ENCODE assay signal across 9 cellular contexts in the genomic region with DNA sequence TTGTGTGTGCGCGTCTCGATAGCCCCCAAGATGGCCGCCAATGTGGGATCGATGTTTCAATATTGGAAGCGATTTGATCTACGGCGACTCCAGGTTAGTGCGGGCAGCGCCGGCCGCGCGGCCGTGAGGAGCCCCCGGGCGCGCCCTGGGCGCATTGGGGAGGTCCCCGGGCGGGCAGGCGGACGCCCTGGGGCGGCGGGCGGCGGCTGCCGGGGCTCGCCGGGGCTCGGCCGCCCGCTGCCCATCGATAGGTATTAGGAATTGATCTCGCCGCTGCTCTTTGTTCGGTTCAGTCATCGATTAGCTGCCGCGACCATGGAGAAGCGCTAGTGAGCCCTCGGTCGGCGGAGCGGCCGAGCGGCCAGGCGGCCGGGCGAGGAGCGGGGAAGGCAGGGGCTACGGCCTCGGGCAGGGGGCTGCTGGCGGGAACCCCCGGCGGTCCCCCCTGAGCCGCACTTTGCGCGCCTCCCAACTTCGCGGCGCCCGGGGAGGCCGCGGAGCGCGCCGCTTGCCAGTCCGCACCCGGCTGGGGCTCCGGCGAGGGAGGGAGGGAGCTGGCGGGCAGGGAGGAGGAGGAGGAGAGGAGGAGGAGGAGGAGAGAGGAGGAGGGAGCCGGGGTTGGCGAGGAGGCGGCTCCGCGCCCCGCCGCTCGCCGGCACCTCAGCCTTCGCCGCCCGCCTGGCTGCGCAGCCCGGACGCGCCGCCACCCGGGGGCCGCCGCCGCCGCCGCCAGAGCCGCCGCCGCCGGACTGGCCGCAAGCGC. TPM values are rescaled to one million over a fixed set of nuclear protein-coding genes. Genes with fewer than 3 reads are reported as not detected.
DNase-seq lines count a peak whose midpoint lies in the region; TF ChIP-seq lines count a peak whose summit lies in the region.
"Had no signal": no experiment of that assay in that cellular context is flagged by ENCODE, and none has a peak within 500 bp of the region (broad histone marks: within the 10 kb centered on the region; RNA-seq: fewer than 3 reads in every experiment).

A gene (plus strand): TSS at position 18 of the 763 bp plus-strand sequence.

- no peaks in the 10 kb centered on the region for H3K9me3 ChIP-seq in endodermal cell (ENCODE audit: control insufficient read depth, low read length)

- H3K36me3 ChIP-seq in endodermal cell (ENCODE audit: control insufficient read depth, insufficient read depth, low read length), result no peaks in the 10 kb centered on the region

- H3K27ac Mint-ChIP-seq in endodermal cell, result peak within 1 kb of the TSS; percentile 58

- H3K9ac ChIP-seq in endodermal cell (ENCODE audit: extremely low read depth, low read length, poor library complexity, severe bottlenecking), result peak within 1 kb of the TSS; percentile 61

- H3K27ac ChIP-seq in endodermal cell (ENCODE audit: low read depth, low read length), result peak within 1 kb of the TSS; percentile 47

- peaks cover 40% of the 10 kb centered on the region for H3K27me3 Mint-ChIP-seq in endodermal cell (ENCODE audit: insufficient read depth)

- peaks cover 4% of the 10 kb centered on the region for H3K4me1 ChIP-seq in endodermal cell (ENCODE audit: control insufficient read depth, insufficient read depth, low read length)

- TF ChIP-seq CTCF in endodermal cell (conservative IDR thresholded peaks at IDR 0.05), result no peak

- H3K4me3 ChIP-seq in endodermal cell (ENCODE audit: low read length), result peak within 1 kb of the TSS; percentile 91

- 0% methylated on average over 11 to 101 of the region's 102 CpGs for WGBS in endodermal cell (ENCODE audit: insufficient coverage in 1 of 2, insufficient read length in 1 of 2), 2 experiments

- peaks cover 5% of the 10 kb centered on the region for H3K27me3 ChIP-seq in endodermal cell (ENCODE audit: control insufficient read depth, insufficient read depth, low read length, poor library complexity, severe bottlenecking)

- H3K36me3 Mint-ChIP-seq in endodermal cell (ENCODE audit: low read depth), result no peaks in the 10 kb centered on the region

- peak within 1 kb of the TSS; percentile 76 for H3K4me3 Mint-ChIP-seq in endodermal cell

- peaks cover 37% of the 10 kb centered on the region for H3K4me1 Mint-ChIP-seq in endodermal cell

- no peaks in the 10 kb centered on the region for H3K9me3 Mint-ChIP-seq in endodermal cell

- DNase-seq in NCI-H1417 (lab: John Stamatoyannopoulos, UW) (peak in 2 of 3 experiments; percentile 66 to 74), NCI-H1417 treated with DMSO at 0.1 percent for 48 hours (lab: John Stamatoyannopoulos, UW) (no peak), RPMI8226 (peak; percentile 26), endodermal cell (peak; percentile 90), retina (peak; percentile 75), SHP77 (lab: John Stamatoyannopoulos, UW) (no peak), NCI-H1436 (lab: John Stamatoyannopoulos, UW) (no peak), AG08396 (ENCODE audit: low spot score) (no peak)

RNA-seq across cellular contexts. Expression of the gene that starts here (rescaled TPM):
- 10 to 100 TPM in 1 of 2 donors, 1 to 10 TPM in 1; 9.7 to 12.3 TPM for total RNA-seq in endodermal cell
- 6.2 TPM for polyA plus RNA-seq in endodermal cell (2013, experiment 1 of 2)
- polyA plus RNA-seq in endodermal cell (2013, experiment 2 of 2), result 5.9 TPM
- polyA plus RNA-seq: AG04450 had no signal

Comparison
In these comparisons a context has a peak if more than half of its experiments do, and no peak if none do; other contexts are left out.
1. DNase-seq: peak in NCI-H1417 (2 of 3), RPMI8226 (single experiment), endodermal cell (single experiment) and retina (single experiment); none in NCI-H1417 treated with DMSO at 0.1 percent for 48 hours (single experiment), SHP77 (0 of 2), NCI-H1436 (single experiment) and AG08396 (single experiment).